ENCODE assay signal across 9 cellular contexts in genomic region chr11:33942954-33943353, GRCh38. TPM values are rescaled to one million over a fixed set of nuclear protein-coding genes. Genes with fewer than 3 reads are reported as not detected.
DNase-seq lines count a peak whose midpoint lies in the region; ATAC-seq, FAIRE-seq and TF ChIP-seq lines count a peak whose summit lies in the region.
"Had no signal": no experiment of that assay in that cellular context is flagged by ENCODE, and none has a peak within 500 bp of the region (broad histone marks: within the 10 kb centered on the region; RNA-seq: fewer than 3 reads in every experiment).

No MANE protein-coding gene starts in this region.

- peak; percentile 62 for ATAC-seq in GM19463 (IDR thresholded peaks at IDR 0.05; ENCODE audit: unreplicated experiment)
- no peak for ATAC-seq in HG02970 (IDR thresholded peaks at IDR 0.05; ENCODE audit: low FRiP score, unreplicated experiment)
- ATAC-seq in HG03442 (IDR thresholded peaks at IDR 0.05; ENCODE audit: unreplicated experiment) = no peak

- FAIRE-seq in RCC 7860 (lab: Jason Lieb, UNC) = no peak

- TF ChIP-seq CTCF in foreskin fibroblast (IDR thresholded peaks at IDR 0.05; ENCODE audit: low read depth, low read length) = no peak

- DNase-seq in AG08395 (ENCODE audit: low spot score) (peak; percentile 81), LHCN-M2 (ENCODE audit: low read depth) (peak; percentile 87), foreskin fibroblast (peak; percentile 33 to 66), DMS53 treated with DMSO at 0.1 percent for 48 hours (lab: John Stamatoyannopoulos, UW; ENCODE audit: unreplicated experiment) (no peak), RCC 7860 (ENCODE audit: low spot score) (no peak)
- DNase-seq: NCI-H187 had no signal

- no peak overlapping the region for H3K4me3 ChIP-seq in foreskin fibroblast (ENCODE audit: low read depth in 1 of 2, low read length in 2 of 2)

RNA-seq across cellular contexts. Expression of gene LMO2, which starts 51.1 kb away (rescaled TPM):
- 0.83 and 3.4 TPM in 2 replicates for total RNA-seq in LHCN-M2 (2014; rRNA removed)
- polyA plus RNA-seq in LHCN-M2 (2012) = 0.47 TPM

Comparison
In these comparisons a context has a peak if more than half of its experiments do, and no peak if none do; other contexts are left out.
1. DNase-seq: peak in AG08395 (single experiment), LHCN-M2 (single experiment) and foreskin fibroblast (2 of 2); none in DMS53 treated with DMSO at 0.1 percent for 48 hours (single experiment) and RCC 7860 (single experiment).